12 cellular contexts compared by ENCODE assay signal in the genomic region with DNA sequence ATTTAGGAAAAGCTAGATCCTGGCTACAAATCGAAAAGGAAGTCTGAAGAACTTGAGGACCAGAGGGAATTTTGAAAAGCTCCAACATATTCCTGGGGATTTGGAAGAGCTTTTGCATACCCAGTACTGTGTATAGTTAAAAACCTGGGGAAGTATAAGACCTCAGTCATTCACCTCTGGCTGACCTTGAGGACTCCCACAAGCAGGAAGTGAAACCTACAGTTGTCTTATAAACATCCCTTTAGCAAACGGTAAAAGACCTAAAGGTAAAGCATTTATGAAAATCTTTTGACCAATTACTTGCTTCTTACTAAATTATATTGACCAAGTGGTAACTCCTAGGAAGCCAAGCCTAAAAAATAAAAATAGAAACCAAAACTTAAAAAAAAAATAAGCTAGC.
DNase-seq lines count a peak whose midpoint lies in the region; ATAC-seq and TF ChIP-seq lines count a peak whose summit lies in the region.
"Had no signal": no experiment of that assay in that cellular context is flagged by ENCODE, and none has a peak within 500 bp of the region (broad histone marks: within the 10 kb centered on the region; RNA-seq: fewer than 3 reads in every experiment).

No MANE protein-coding gene starts in this region.

- H3K4me3 ChIP-seq in OCI-LY7 (ENCODE audit: low read depth, low read length, poor library complexity, severe bottlenecking), result peak overlapping the region; percentile 26
- H3K4me3 ChIP-seq: testis had no signal

- BruUV-seq in OCI-LY7 (replicated peaks; lab: Mats Ljungman, UMichigan), result no TSS peak

- peak overlapping the region; percentile 80 for H2AFZ ChIP-seq in OCI-LY7 (ENCODE audit: low read length)

- ATAC-seq in GM18861 (IDR thresholded peaks at IDR 0.05; ENCODE audit: unreplicated experiment) (peak; percentile 96), GM21515 (IDR thresholded peaks at IDR 0.05; ENCODE audit: unreplicated experiment) (peak; percentile 90), HG03135 (IDR thresholded peaks at IDR 0.05; ENCODE audit: unreplicated experiment) (peak; percentile 93)

- H3K9me2 ChIP-seq in OCI-LY7 (ENCODE audit: insufficient read depth, low read length), result no peaks in the 10 kb centered on the region

- POLR2A ChIA-PET in OCI-LY7 (lab: Charles Lee), result interaction anchor here (0.6 to 3.8 kb wide), 14 partner anchors 8 to 1140 kb away, joined by 3 to 32 read pairs (median 4); no protein-coding TSS in a partner anchor

- peaks cover 65% of the 10 kb centered on the region for H3K36me3 ChIP-seq in OCI-LY7 (ENCODE audit: insufficient read depth, low read length)

- H3K4me2 ChIP-seq in OCI-LY7 (ENCODE audit: low read length), result peak overlapping the region; percentile 39

- TF ChIP-seq CTCF in OCI-LY7 (conservative IDR thresholded peaks at IDR 0.05; ENCODE audit: low read length), result no peak

- no peaks in the 10 kb centered on the region for H4K20me1 ChIP-seq in OCI-LY7 (ENCODE audit: insufficient read depth, low read length)

- peaks cover 71% of the 10 kb centered on the region; the same call in 1 of the 2 replicates for H3K9me3 ChIP-seq in OCI-LY7 (ENCODE audit: low read length)
- H3K9me3 ChIP-seq: testis had no signal

- peaks cover 60% of the 10 kb centered on the region for H3K4me1 ChIP-seq in OCI-LY7 (ENCODE audit: insufficient read depth, low read length, poor library complexity, severe bottlenecking)
- H3K4me1 ChIP-seq: testis had no signal

- DNase-seq in OCI-LY7 (ENCODE audit: low spot score) (peak; percentile 90), hippocampal formation (lab: John Stamatoyannopoulos, UW) (no peak), SW 1271 (lab: John Stamatoyannopoulos, UW) (no peak), GM03348 (ENCODE audit: low spot score) (no peak), NCI-H128 (lab: John Stamatoyannopoulos, UW; ENCODE audit: unreplicated experiment) (no peak)
- DNase-seq: IMR-90, retina, testis had no signal

- CTCF ChIA-PET in OCI-LY7 (lab: Charles Lee; ENCODE audit: unreplicated experiment), result interaction anchor here (0.8 kb wide), 1 partner anchor 92 kb away, joined by 4 read pairs; no protein-coding TSS in a partner anchor

- intact Hi-C loops in OCI-LY7 (cut with micrococcal nuclease; ENCODE audit: unreplicated experiment), result loop anchor here (10.0 kb wide), 1 partner anchor 770 kb away; no protein-coding TSS in a partner anchor

- peak overlapping the region; percentile 82 for H3K27ac ChIP-seq in OCI-LY7 (ENCODE audit: low read depth, low read length, poor library complexity, severe bottlenecking)
- H3K27ac ChIP-seq: testis, VCaP had no signal

- H3K79me2 ChIP-seq in OCI-LY7 (ENCODE audit: insufficient read depth, low read depth, low read length), result no peaks in the 10 kb centered on the region
